In the genomic region with DNA sequence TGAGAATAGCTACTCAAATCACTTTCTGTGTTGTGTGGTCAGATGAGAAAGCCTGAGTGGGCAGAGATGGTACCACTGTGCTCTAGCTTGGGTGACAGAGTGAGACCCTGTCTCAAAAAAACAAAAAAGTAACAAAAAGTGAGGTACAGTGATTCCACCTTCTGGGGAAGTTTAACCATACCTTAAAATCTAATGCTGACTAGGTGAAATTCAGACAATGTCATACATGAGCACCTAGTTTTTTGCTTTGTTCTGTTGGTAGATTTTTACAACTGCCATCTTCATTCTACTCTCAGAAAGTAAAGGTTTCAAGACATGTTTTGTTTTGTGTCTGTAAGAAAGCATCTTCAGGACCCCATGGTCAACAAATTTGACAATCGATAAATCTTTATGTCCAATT, we compare ENCODE assay signal across 24 cellular contexts.
DNase-seq lines count a peak whose midpoint lies in the region; ATAC-seq, FAIRE-seq and TF ChIP-seq lines count a peak whose summit lies in the region.
"Had no signal": no experiment of that assay in that cellular context is flagged by ENCODE, and none has a peak within 500 bp of the region (broad histone marks: within the 10 kb centered on the region; RNA-seq: fewer than 3 reads in every experiment).

No MANE protein-coding gene starts in this region.

- H3K36me3 ChIP-seq in HepG2 (replicated peaks in 1 of 2; ENCODE audit: control insufficient read depth in 1 of 2, insufficient read depth in 2 of 2, low read length in 2 of 2) (no peaks in the 10 kb centered on the region; a peak in 1 of 5 replicates), right lobe of liver (no peaks in the 10 kb centered on the region), astrocyte (ENCODE audit: insufficient read depth, low read length) (no peaks in the 10 kb centered on the region), neural progenitor cell (peaks cover 6% of the 10 kb centered on the region)
- H3K36me3 ChIP-seq: BE2C had no signal

- ATAC-seq in HepG2 (no peak), right lobe of liver (no peak)
- ATAC-seq: GM12878 had no signal

- H3K9ac ChIP-seq in HepG2 (ENCODE audit: insufficient read depth, low read depth, low read length) = no peak overlapping the region
- no peak overlapping the region for H3K9ac ChIP-seq in astrocyte (ENCODE audit: low read length)
- H3K9ac ChIP-seq in neural progenitor cell = no peak overlapping the region
- H3K9ac ChIP-seq: BLaER1 had no signal

- no peaks in the 10 kb centered on the region for H3K27me3 ChIP-seq in HepG2 (ENCODE audit: control insufficient read depth in 1 of 2, insufficient read depth in 2 of 2, low read length in 2 of 2)
- no peaks in the 10 kb centered on the region for H3K27me3 ChIP-seq in right lobe of liver
- no peaks in the 10 kb centered on the region for H3K27me3 ChIP-seq in astrocyte (ENCODE audit: insufficient read depth, low read length)
- H3K27me3 ChIP-seq in neural progenitor cell = no peaks in the 10 kb centered on the region
- H3K27me3 ChIP-seq: BE2C, BLaER1 had no signal

- peaks cover 17% of the 10 kb centered on the region for H3F3A ChIP-seq in neural progenitor cell (ENCODE audit: low read depth)

- whole genome bisulfite sequencing in HepG2 (ENCODE audit: low lambda C conversion rate) = 97% methylated on average over 1 of the region's 1 CpG
- 100% methylated on average over 1 of the region's 1 CpG for WGBS in right lobe of liver (ENCODE audit: insufficient coverage, low coverage, low lambda C conversion rate, missing lambda C conversion rate)

- H3K4me2 ChIP-seq in HepG2 (ENCODE audit: low read depth, low read length) = no peak overlapping the region
- H3K4me2 ChIP-seq in astrocyte (ENCODE audit: low read length) = no peak overlapping the region
- H3K4me2 ChIP-seq in neural progenitor cell = peak overlapping the region; percentile 5
- H3K4me2 ChIP-seq: BLaER1 had no signal

- H3K79me2 ChIP-seq in HepG2 (ENCODE audit: insufficient read depth, low read length) = no peaks in the 10 kb centered on the region
- no peaks in the 10 kb centered on the region for H3K79me2 ChIP-seq in astrocyte (ENCODE audit: insufficient read depth, low read length)
- no peaks in the 10 kb centered on the region for H3K79me2 ChIP-seq in neural progenitor cell (ENCODE audit: low read depth)

- TF ChIP-seq CTCF in HepG2 (CRISPR knock-in tag; IDR thresholded peaks at IDR 0.05) (no peak), right lobe of liver (IDR thresholded peaks at IDR 0.05) (no peak), astrocyte (IDR thresholded peaks at IDR 0.05; ENCODE audit: insufficient read depth, low read depth, low read length) (no peak), brain (conservative IDR thresholded peaks at IDR 0.05) (no peak), neural progenitor cell (IDR thresholded peaks at IDR 0.05) (no peak), coronary artery (IDR thresholded peaks at IDR 0.05) (no peak)

- H2AFZ ChIP-seq in HepG2 (ENCODE audit: low read length) = no peak overlapping the region
- H2AFZ ChIP-seq in astrocyte (ENCODE audit: low read depth, low read length) = no peak overlapping the region
- H2AFZ ChIP-seq in neural progenitor cell (replicated peaks) = no peak overlapping the region

- H3K4me1 ChIP-seq in HepG2 (ENCODE audit: insufficient read depth, low read length) = no peaks in the 10 kb centered on the region
- no peaks in the 10 kb centered on the region for H3K4me1 ChIP-seq in right lobe of liver
- H3K4me1 ChIP-seq in astrocyte (ENCODE audit: insufficient read depth, low read length) = no peaks in the 10 kb centered on the region
- H3K4me1 ChIP-seq in neural progenitor cell = peaks cover 7% of the 10 kb centered on the region
- H3K4me1 ChIP-seq: BE2C had no signal

- H3K4me3 ChIP-seq in HepG2 (replicated peaks in 1 of 3; ENCODE audit: insufficient read depth in 1 of 3, low read depth in 2 of 3, low read length in 3 of 3) (no peak overlapping the region), right lobe of liver (no peak overlapping the region), astrocyte (ENCODE audit: insufficient read depth, low read depth, low read length) (no peak overlapping the region), neural progenitor cell (no peak overlapping the region), coronary artery (no peak overlapping the region)
- H3K4me3 ChIP-seq: BLaER1, GM12878 had no signal

- H4K20me1 ChIP-seq in HepG2 (ENCODE audit: insufficient read depth, low read length) = no peaks in the 10 kb centered on the region
- H4K20me1 ChIP-seq in astrocyte (ENCODE audit: insufficient read depth, low read length) = no peaks in the 10 kb centered on the region
- H4K20me1 ChIP-seq in neural progenitor cell (ENCODE audit: low read depth) = no peaks in the 10 kb centered on the region
- H4K20me1 ChIP-seq: BLaER1 had no signal

- no TSS peak for BruUV-seq in HepG2 (replicated peaks; lab: Mats Ljungman, UMichigan)

- H3K4me1 Mint-ChIP-seq in astrocyte (ENCODE audit: low read depth, unreplicated experiment) (no peaks in the 10 kb centered on the region), brain (peaks cover 24% of the 10 kb centered on the region), neural progenitor cell (peaks cover 20% of the 10 kb centered on the region)
- H3K4me1 Mint-ChIP-seq: CD14-positive monocyte; CD4-positive, alpha-beta memory T cell had no signal

- POLR2A ChIA-PET in HepG2 (lab: Yijun Ruan, JAX) = no interaction called here

- TF ChIP-seq EP300 in HepG2 (IDR thresholded peaks at IDR 0.05; ENCODE audit: low read depth in 2 of 2, low read length in 2 of 2) (no peak), HepG2 (CRISPR knock-in tag; IDR thresholded peaks at IDR 0.05; ENCODE audit: borderline replicate concordance) (no peak)

- in situ Hi-C loops in HepG2 (cut with HindIII; ENCODE audit: extremely low pct_ligation_motif_present, low pct_unique_long_range_greater_than_20kb) = no loop called here

- no peak overlapping the region for H3K27ac Mint-ChIP-seq in astrocyte (ENCODE audit: unreplicated experiment)
- peak overlapping the region in 4 of 5 experiments; percentile 40 to 84 (median 72) for H3K27ac Mint-ChIP-seq in brain
- H3K27ac Mint-ChIP-seq in neural progenitor cell = no peak overlapping the region
- H3K27ac Mint-ChIP-seq: CD14-positive monocyte; CD4-positive, CD25-positive, alpha-beta regulatory T cell; CD8-positive, alpha-beta memory T cell had no signal

- H3K9me3 Mint-ChIP-seq in astrocyte (ENCODE audit: unreplicated experiment) (no peaks in the 10 kb centered on the region), brain (no peaks in the 10 kb centered on the region), neural progenitor cell (no peaks in the 10 kb centered on the region)
- H3K9me3 Mint-ChIP-seq: CD8-positive, alpha-beta memory T cell had no signal

- TF ChIP-seq POLR2A in HepG2 (IDR thresholded peaks at IDR 0.05; ENCODE audit: insufficient read depth in 1 of 2, low read depth in 2 of 2, low read length in 2 of 2) (no peak), right lobe of liver (IDR thresholded peaks at IDR 0.05) (no peak)

- no peak for TF ChIP-seq RAD21 in HepG2 (CRISPR knock-in tag; IDR thresholded peaks at IDR 0.05)

- CTCF ChIA-PET in HepG2 (lab: Yijun Ruan, JAX; ENCODE audit: low intra/inter-chr PET ratio, low total read pairs) = no interaction called here

- H3K9me3 ChIP-seq in HepG2 (ENCODE audit: low read length) (no peaks in the 10 kb centered on the region), right lobe of liver (no peaks in the 10 kb centered on the region), astrocyte (ENCODE audit: insufficient read depth, low read depth, low read length) (no peaks in the 10 kb centered on the region), neural progenitor cell (ENCODE audit: low read depth) (no peaks in the 10 kb centered on the region)
- H3K9me3 ChIP-seq: BE2C, BLaER1 had no signal

- no peak overlapping the region for H3K4me3 Mint-ChIP-seq in astrocyte (ENCODE audit: unreplicated experiment)
- no peak overlapping the region for H3K4me3 Mint-ChIP-seq in brain
- H3K4me3 Mint-ChIP-seq in neural progenitor cell = no peak overlapping the region
- H3K4me3 Mint-ChIP-seq: CD14-positive monocyte; CD4-positive, alpha-beta memory T cell; CD4-positive, CD25-positive, alpha-beta regulatory T cell; CD8-positive, alpha-beta memory T cell had no signal

- H3K36me3 Mint-ChIP-seq in astrocyte (ENCODE audit: low read depth, unreplicated experiment) (peaks cover 2% of the 10 kb centered on the region), brain (peaks cover 16% of the 10 kb centered on the region), neural progenitor cell (peaks cover 5% of the 10 kb centered on the region)

- no peak for FAIRE-seq in HepG2 (lab: Jason Lieb, UNC)
- FAIRE-seq in astrocyte (lab: Jason Lieb, UNC) = peak; percentile 68
- FAIRE-seq: GM12878, GM12892, GM18507 had no signal

- DNase-seq in HepG2 (ENCODE audit: low spot score) (no peak), right lobe of liver (no peak), astrocyte (ENCODE audit: low read depth) (no peak), neural progenitor cell (ENCODE audit: low spot score) (no peak), DMS 273 treated with DMSO at 0.1 percent for 48 hours (lab: John Stamatoyannopoulos, UW) (no peak), coronary artery (ENCODE audit: low spot score) (no peak), DMS153 treated with DMSO at 0.1 percent for 48 hours (lab: John Stamatoyannopoulos, UW; ENCODE audit: unreplicated experiment) (no peak)
- DNase-seq: ACHN; BE2C; CD4-positive, alpha-beta memory T cell; CD4-positive, CD25-positive, alpha-beta regulatory T cell; CD8-positive, alpha-beta memory T cell; COR-L47; DMS53; DMS79; DND-41; EL had no signal

- no peaks in the 10 kb centered on the region for H3K27me3 Mint-ChIP-seq in astrocyte (ENCODE audit: low read depth, unreplicated experiment)
- no peaks in the 10 kb centered on the region for H3K27me3 Mint-ChIP-seq in brain
- H3K27me3 Mint-ChIP-seq in neural progenitor cell (ENCODE audit: insufficient read depth, low read depth) = peaks cover under 1% of the 10 kb centered on the region

- no peak overlapping the region for H3K27ac ChIP-seq in HepG2 (ENCODE audit: extremely low read length, insufficient read depth, low read length)
- no peak overlapping the region for H3K27ac ChIP-seq in right lobe of liver
- no peak overlapping the region for H3K27ac ChIP-seq in astrocyte (ENCODE audit: low read depth, low read length)
- H3K27ac ChIP-seq in neural progenitor cell = no peak overlapping the region
- H3K27ac ChIP-seq in coronary artery = no peak overlapping the region
- H3K27ac ChIP-seq: 22Rv1, BLaER1 had no signal

- intact Hi-C loops in HepG2 (cut with micrococcal nuclease; ENCODE audit: unreplicated experiment) = no loop called here
- intact Hi-C loops in right lobe of liver (cut with DNase I) = no loop called here

TF ChIP-seq in HepG2, 621 proteins besides CTCF, POLR2A, EP300 and RAD21 (continues in another document):
- no peak for TF ChIP-seq CBX5 (CRISPR knock-in tag; IDR thresholded peaks at IDR 0.05; ENCODE audit: borderline replicate concordance)
- TF ChIP-seq, protein P1, sequence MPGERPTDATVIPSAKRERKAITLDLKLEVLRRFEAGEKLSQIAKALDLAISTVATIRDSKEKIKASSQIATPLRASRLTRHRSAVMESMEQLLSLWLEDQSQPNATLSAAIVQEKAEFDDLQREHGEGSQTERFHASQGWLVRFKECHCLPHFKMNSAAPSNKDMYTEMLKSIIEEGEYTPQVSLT (CRISPR knock-in tag; IDR thresholded peaks at IDR 0.05; ENCODE audit: borderline replicate concordance, low read depth) = no peak
- 0 out of 2 replicates have a peak, but pooled peaks have one; percentile 39 for TF ChIP-seq MAFF (IDR thresholded peaks at IDR 0.05; ENCODE audit: low read depth, low read length)
- no peak for TF ChIP-seq ZFP41 (CRISPR knock-in tag; IDR thresholded peaks at IDR 0.05; ENCODE audit: borderline replicate concordance)

Comparison
In these comparisons a context has a peak if more than half of its experiments do, and no peak if none do; other contexts are left out.
1. H3K27ac Mint-ChIP-seq: peak in brain (4 of 5); none in astrocyte (single experiment) and neural progenitor cell (single experiment).